Comparison of ENCODE assay signal across 10 cellular contexts in the genomic region with DNA sequence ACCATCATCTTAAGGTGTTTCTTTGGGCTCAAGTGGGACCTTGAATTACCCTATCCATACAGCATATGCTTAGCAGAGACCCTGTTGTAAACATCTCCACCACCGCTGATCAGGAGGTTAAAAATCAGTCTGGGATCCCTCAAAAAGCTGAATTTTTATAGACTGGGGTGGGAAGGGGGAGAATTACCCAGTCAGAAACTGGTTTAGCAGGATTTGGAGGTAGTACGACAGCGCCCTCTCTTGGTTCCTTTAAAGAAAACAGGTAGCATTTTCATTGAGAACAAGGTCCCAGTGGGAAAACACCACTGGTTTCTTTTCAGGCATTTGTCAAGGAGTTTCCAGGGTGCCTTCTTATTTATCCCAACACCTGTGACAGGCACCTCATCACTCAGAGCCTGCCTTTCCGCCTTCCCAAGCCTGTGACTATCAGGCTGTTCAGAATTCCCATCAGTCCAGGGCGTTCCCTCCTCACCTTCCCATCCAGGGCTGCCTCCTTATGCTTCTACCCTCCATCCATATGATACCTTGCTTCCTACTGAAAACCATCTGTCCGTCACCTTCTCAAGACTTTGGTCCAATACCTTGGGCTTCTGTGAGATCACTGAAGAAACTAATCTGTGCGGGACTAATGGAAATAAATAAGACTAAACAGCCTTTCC.
DNase-seq lines count a peak whose midpoint lies in the region; ATAC-seq, FAIRE-seq and TF ChIP-seq lines count a peak whose summit lies in the region.
"Had no signal": no experiment of that assay in that cellular context is flagged by ENCODE, and none has a peak within 500 bp of the region (broad histone marks: within the 10 kb centered on the region; RNA-seq: fewer than 3 reads in every experiment).

No MANE protein-coding gene starts in this region.

- 35% methylated on average over 7 of the region's 7 CpGs for WGBS in hepatocyte (ENCODE audit: low lambda C conversion rate, missing lambda C conversion rate)

- H3K9me3 Mint-ChIP-seq in HFFc6: no peaks in the 10 kb centered on the region
- H3K9me3 Mint-ChIP-seq in activated naive CD4-positive, alpha-beta T cell treated with anti-CD3 and anti-CD28 coated beads for 36 hours: no peaks in the 10 kb centered on the region
- H3K9me3 Mint-ChIP-seq: activated T-cell treated with anti-CD3 and anti-CD28 coated beads, Interleukin-2, amount 50 U/mL, for 4 hours; CD4-positive, alpha-beta T cell had no signal

- no peak for ATAC-seq in GM21723 (IDR thresholded peaks at IDR 0.05; ENCODE audit: unreplicated experiment)
- ATAC-seq: activated T-cell treated with anti-CD3 and anti-CD28 coated beads, Interleukin-2, amount 50 U/mL, for 4 hours had no signal

- H3K4me1 Mint-ChIP-seq in HFFc6 (ENCODE audit: low read depth): peaks cover 55% of the 10 kb centered on the region
- no peaks in the 10 kb centered on the region for H3K4me1 Mint-ChIP-seq in activated naive CD4-positive, alpha-beta T cell treated with anti-CD3 and anti-CD28 coated beads for 36 hours (ENCODE audit: low read depth)

- no peaks in the 10 kb centered on the region for H3K4me1 ChIP-seq in hepatocyte (ENCODE audit: insufficient read depth)

- CTCF ChIA-PET in AG04450 (lab: Charles Lee): interaction anchor here (0.8 to 6.0 kb wide), 5 partner anchors 450 to 512 kb away, joined by 3 to 44 read pairs (median 3); no protein-coding TSS in a partner anchor
- CTCF ChIA-PET in activated naive CD4-positive, alpha-beta T cell treated with anti-CD3 and anti-CD28 coated beads for 36 hours (lab: Charles Lee): no interaction called here

- H3K27me3 ChIP-seq in AG04450 (ENCODE audit: control insufficient read depth, insufficient read depth, low read length) (peaks cover 18% of the 10 kb centered on the region), hepatocyte (no peaks in the 10 kb centered on the region)

- intact Hi-C loops in activated naive CD4-positive, alpha-beta T cell treated with anti-CD3 and anti-CD28 coated beads for 36 hours (cut with micrococcal nuclease): no loop called here

- H3K36me3 Mint-ChIP-seq in HFFc6 (ENCODE audit: low read depth): no peaks in the 10 kb centered on the region
- H3K36me3 Mint-ChIP-seq in activated naive CD4-positive, alpha-beta T cell treated with anti-CD3 and anti-CD28 coated beads for 36 hours (ENCODE audit: low read depth): no peaks in the 10 kb centered on the region

- POLR2A ChIA-PET in AG04450 (lab: Yijun Ruan, JAX): no interaction called here

- no peaks in the 10 kb centered on the region for H4K20me1 ChIP-seq in hepatocyte (ENCODE audit: insufficient read depth, poor library complexity, severe bottlenecking)

- no peaks in the 10 kb centered on the region for H3K9me3 ChIP-seq in AG04450 (ENCODE audit: control insufficient read depth, insufficient read depth, low read length)
- H3K9me3 ChIP-seq in hepatocyte (ENCODE audit: low read depth): no peaks in the 10 kb centered on the region

- TF ChIP-seq CTCF in AG04450 (IDR thresholded peaks at IDR 0.05; ENCODE audit: low read depth, low read length) (peak; percentile 70), HFFc6 (IDR thresholded peaks at IDR 0.05) (peak; percentile 79), hepatocyte (IDR thresholded peaks at IDR 0.05; ENCODE audit: poor library complexity) (peak; percentile 48)

- peaks cover 9% of the 10 kb centered on the region for H3K27me3 Mint-ChIP-seq in HFFc6 (ENCODE audit: insufficient read depth)
- peaks cover 11% of the 10 kb centered on the region for H3K27me3 Mint-ChIP-seq in activated naive CD4-positive, alpha-beta T cell treated with anti-CD3 and anti-CD28 coated beads for 36 hours (ENCODE audit: low read depth)

- H3K27ac Mint-ChIP-seq in HFFc6: no peak overlapping the region
- H3K27ac Mint-ChIP-seq in activated naive CD4-positive, alpha-beta T cell treated with anti-CD3 and anti-CD28 coated beads for 36 hours: no peak overlapping the region
- H3K27ac Mint-ChIP-seq: CD4-positive, alpha-beta T cell had no signal

- H3K4me2 ChIP-seq in hepatocyte: no peak overlapping the region

- no peak for FAIRE-seq in GM19239 (lab: Jason Lieb, UNC)

- H3K4me3 ChIP-seq in AG04450 (ENCODE audit: low read depth, low read length) (no peak overlapping the region), hepatocyte (no peak overlapping the region)

- no peaks in the 10 kb centered on the region for H3K9me2 ChIP-seq in hepatocyte (replicated peaks; ENCODE audit: insufficient read depth)

- no peaks in the 10 kb centered on the region for H3K36me3 ChIP-seq in hepatocyte (replicated peaks; ENCODE audit: insufficient read depth, low read depth)

- H3K27ac ChIP-seq in AG04450 (ENCODE audit: low read depth, low read length): no peak overlapping the region
- no peak overlapping the region for H3K27ac ChIP-seq in hepatocyte

- DNase-seq in AG04450 (ENCODE audit: low read depth, low spot score) (peak; percentile 10), HFFc6 (peak; percentile 25), SHP77 treated with DMSO at 0.1 percent for 48 hours (lab: John Stamatoyannopoulos, UW) (peak; percentile 30), hepatocyte (ENCODE audit: low spot score) (peak; percentile 38), GM19239 (ENCODE audit: insufficient read length, low spot score) (no peak)
- no peak for DNase-seq in activated naive CD4-positive, alpha-beta T cell treated with anti-CD3 and anti-CD28 coated beads for 36 hours
- DNase-seq in activated CD4-positive, alpha-beta T cell treated with anti-CD3 and anti-CD28 coated beads, Interleukin-2, amount 50 U/mL, for 48 hours: no peak
- DNase-seq: activated T-cell treated with anti-CD3 and anti-CD28 coated beads, Interleukin-2, amount 50 U/mL, for 4 hours; CD4-positive, alpha-beta T cell had no signal

- no peaks in the 10 kb centered on the region for H3K79me2 ChIP-seq in hepatocyte

- no peak overlapping the region for H2AFZ ChIP-seq in hepatocyte

- no peak overlapping the region for H3K4me3 Mint-ChIP-seq in HFFc6
- H3K4me3 Mint-ChIP-seq in activated naive CD4-positive, alpha-beta T cell treated with anti-CD3 and anti-CD28 coated beads for 36 hours: no peak overlapping the region
- H3K4me3 Mint-ChIP-seq: activated T-cell treated with anti-CD3 and anti-CD28 coated beads, Interleukin-2, amount 50 U/mL, for 4 hours; CD4-positive, alpha-beta T cell had no signal

Comparison
In these comparisons a context has a peak if more than half of its experiments do, and no peak if none do; other contexts are left out.
1. DNase-seq: peak in AG04450 (single experiment), HFFc6 (single experiment), SHP77 treated with DMSO at 0.1 percent for 48 hours (single experiment) and hepatocyte (single experiment); none in activated naive CD4-positive, alpha-beta T cell treated with anti-CD3 and anti-CD28 coated beads for 36 hours (single experiment), activated CD4-positive, alpha-beta T cell treated with anti-CD3 and anti-CD28 coated beads, Interleukin-2, amount 50 U/mL, for 48 hours (0 of 2) and GM19239 (single experiment).
2. Peak in every context shown above with its lines, with median percentiles within 50 percentile points of each other: CTCF ChIP-seq.